23 cellular contexts compared by ENCODE assay signal in genomic region chr6:163442336-163442735, GRCh38. TPM values are rescaled to one million over a fixed set of nuclear protein-coding genes. Genes with fewer than 3 reads are reported as not detected.
DNase-seq lines count a peak whose midpoint lies in the region; ATAC-seq, FAIRE-seq and TF ChIP-seq lines count a peak whose summit lies in the region.
"Had no signal": no experiment of that assay in that cellular context is flagged by ENCODE, and none has a peak within 500 bp of the region (broad histone marks: within the 10 kb centered on the region; RNA-seq: fewer than 3 reads in every experiment).

No MANE protein-coding gene starts in this region.

- WGBS in HepG2 (ENCODE audit: low lambda C conversion rate) = 94% methylated on average over 2 of the region's 2 CpGs

- no peaks in the 10 kb centered on the region for H3K27me3 Mint-ChIP-seq in WTC11 (ENCODE audit: low read depth)
- H3K27me3 Mint-ChIP-seq: CD4-positive, CD25-positive, alpha-beta regulatory T cell had no signal

- peak overlapping the region; percentile 5 for H3K4me2 ChIP-seq in keratinocyte (ENCODE audit: control insufficient read depth, extremely low read depth, insufficient read depth, low read depth, low read length)
- no peak overlapping the region for H3K4me2 ChIP-seq in HepG2 (ENCODE audit: low read depth, low read length)

- peak overlapping the region; percentile 61 for H3K27ac Mint-ChIP-seq in WTC11

- TF ChIP-seq POLR2A in gastrocnemius medialis (IDR thresholded peaks at IDR 0.05) (no peak), HepG2 (IDR thresholded peaks at IDR 0.05; ENCODE audit: insufficient read depth in 1 of 2, low read depth in 2 of 2, low read length in 2 of 2) (no peak)

- H3K36me3 ChIP-seq in cardiac muscle cell (no peaks in the 10 kb centered on the region), keratinocyte (ENCODE audit: control insufficient read depth in 2 of 2, extremely low read depth in 1 of 2, insufficient read depth in 2 of 2, low read length in 2 of 2) (no peaks in the 10 kb centered on the region), gastrocnemius medialis (no peaks in the 10 kb centered on the region), HepG2 (replicated peaks in 1 of 2; ENCODE audit: control insufficient read depth in 1 of 2, insufficient read depth in 2 of 2, low read length in 2 of 2) (no peaks in the 10 kb centered on the region; a peak in 1 of 5 replicates)

- POLR2A ChIA-PET in WTC11 (lab: Charles Lee) (no interaction called here), HepG2 (lab: Yijun Ruan, JAX) (no interaction called here)

- H3K4me3 Mint-ChIP-seq in WTC11 = no peak overlapping the region

- dilution Hi-C loops in keratinocyte (cut with MboI; ENCODE audit: extremely low pct_ligation_motif_present, low sequenced_read_pairs) = no loop called here

- H3K4me1 ChIP-seq in cardiac muscle cell (ENCODE audit: low read depth) (peaks cover 71% of the 10 kb centered on the region), keratinocyte (ENCODE audit: control insufficient read depth, extremely low read depth, insufficient read depth, low read length) (peaks cover 21% of the 10 kb centered on the region), gastrocnemius medialis (peaks cover 87 to 97% of the 10 kb centered on the region in 2 donors), HepG2 (ENCODE audit: insufficient read depth, low read length) (peaks cover 67% of the 10 kb centered on the region)

- TF ChIP-seq RAD21 in HepG2 (CRISPR knock-in tag; IDR thresholded peaks at IDR 0.05) = no peak

- in situ Hi-C loops in gastrocnemius medialis (cut with MboI; ENCODE audit: low sequenced_read_pairs in 4 of 4) = loop anchor here in 1 of 4 donors (25.0 kb wide), 1 partner anchor 270 kb away; no protein-coding TSS in a partner anchor
- in situ Hi-C loops in HepG2 (cut with HindIII; ENCODE audit: extremely low pct_ligation_motif_present, low pct_unique_long_range_greater_than_20kb) = no loop called here

- FAIRE-seq in keratinocyte (lab: Jason Lieb, UNC) (peak; percentile 59), HepG2 (lab: Jason Lieb, UNC) (no peak)
- FAIRE-seq: D721Med had no signal

- TF ChIP-seq CTCF in cardiac muscle cell (IDR thresholded peaks at IDR 0.05; ENCODE audit: low read depth, low read length) (no peak), WTC11 (IDR thresholded peaks at IDR 0.05) (no peak), keratinocyte (optimal IDR thresholded peaks at IDR 0.05 in 1 of 3, IDR thresholded peaks at IDR 0.05 in 1 of 3, conservative IDR thresholded peaks at IDR 0.05 in 1 of 3; ENCODE audit: extremely low read depth in 1 of 3, insufficient read depth in 2 of 3, low read length in 3 of 3) (no peak), gastrocnemius medialis (IDR thresholded peaks at IDR 0.05 in 4 of 5, conservative IDR thresholded peaks at IDR 0.05 in 1 of 5) (no peak), HepG2 (CRISPR knock-in tag; IDR thresholded peaks at IDR 0.05) (no peak)

- H4K20me1 ChIP-seq in keratinocyte (ENCODE audit: control insufficient read depth, extremely low read depth, insufficient read depth, low read length) (peaks cover 12% of the 10 kb centered on the region), HepG2 (ENCODE audit: insufficient read depth, low read length) (peaks cover 67% of the 10 kb centered on the region)

- H3K79me2 ChIP-seq in keratinocyte (ENCODE audit: control insufficient read depth, insufficient read depth, low read length) (peaks cover 98% of the 10 kb centered on the region), HepG2 (ENCODE audit: insufficient read depth, low read length) (peaks cover 99% of the 10 kb centered on the region)

- intact Hi-C loops in cardiac septum (cut with DNase I) (loop anchor here (10.0 kb wide), 1 partner anchor 92 kb away; no protein-coding TSS in a partner anchor), gastrocnemius medialis (cut with DNase I; ENCODE audit: low total_unique reads) (no loop called here), HepG2 (cut with micrococcal nuclease; ENCODE audit: unreplicated experiment) (no loop called here)

- H3K27me3 ChIP-seq in cardiac muscle cell (no peaks in the 10 kb centered on the region), keratinocyte (ENCODE audit: control insufficient read depth, extremely low read depth, insufficient read depth, low read length) (no peaks in the 10 kb centered on the region), gastrocnemius medialis (no peaks in the 10 kb centered on the region), HepG2 (ENCODE audit: control insufficient read depth in 1 of 2, insufficient read depth in 2 of 2, low read length in 2 of 2) (no peaks in the 10 kb centered on the region)

- no peak for ATAC-seq in WTC11
- no peak for ATAC-seq in gastrocnemius medialis
- ATAC-seq in HepG2 = no peak
- ATAC-seq in HG02571 (IDR thresholded peaks at IDR 0.05; ENCODE audit: unreplicated experiment) = no peak
- ATAC-seq: Panc1 had no signal

- no peak overlapping the region for H3K4me3 ChIP-seq in cardiac muscle cell
- no peak overlapping the region for H3K4me3 ChIP-seq in keratinocyte (ENCODE audit: control insufficient read depth in 2 of 3, extremely low read depth in 1 of 3, insufficient read depth in 2 of 3, low read depth in 1 of 3, low read length in 3 of 3)
- H3K4me3 ChIP-seq in gastrocnemius medialis = no peak overlapping the region
- H3K4me3 ChIP-seq in HepG2 (replicated peaks in 1 of 3; ENCODE audit: insufficient read depth in 1 of 3, low read depth in 2 of 3, low read length in 3 of 3) = no peak overlapping the region

- peaks cover 3% of the 10 kb centered on the region; the same call in 1 of the 2 replicates for H3K36me3 Mint-ChIP-seq in WTC11
- H3K36me3 Mint-ChIP-seq: CD4-positive, CD25-positive, alpha-beta regulatory T cell had no signal

- H3K9ac ChIP-seq in keratinocyte (ENCODE audit: control insufficient read depth, extremely low read depth, insufficient read depth, low read length) (no peak overlapping the region), HepG2 (ENCODE audit: insufficient read depth, low read depth, low read length) (no peak overlapping the region)

- no peak for TF ChIP-seq EP300 in HepG2 (IDR thresholded peaks at IDR 0.05; ENCODE audit: low read depth in 2 of 2, low read length in 2 of 2)
- TF ChIP-seq EP300 in HepG2 (CRISPR knock-in tag; IDR thresholded peaks at IDR 0.05; ENCODE audit: borderline replicate concordance) = no peak

- H3K9me3 Mint-ChIP-seq in WTC11 = no peaks in the 10 kb centered on the region
- H3K9me3 Mint-ChIP-seq: CD4-positive, CD25-positive, alpha-beta regulatory T cell had no signal

- peaks cover 7% of the 10 kb centered on the region for H3K9me1 ChIP-seq in keratinocyte (ENCODE audit: control insufficient read depth, extremely low read depth, insufficient read depth, low read length)

- H3K9me3 ChIP-seq in cardiac muscle cell (ENCODE audit: low read depth) (no peaks in the 10 kb centered on the region), keratinocyte (ENCODE audit: control insufficient read depth, low read depth, low read length) (no peaks in the 10 kb centered on the region), gastrocnemius medialis (no peaks in the 10 kb centered on the region), HepG2 (ENCODE audit: low read length) (no peaks in the 10 kb centered on the region)

- DNase-seq in cardiac muscle cell (ENCODE audit: low read depth in 1 of 2, low spot score in 1 of 2) (no peak), cardiac septum (ENCODE audit: low spot score) (no peak), WTC11 (ENCODE audit: low spot score) (no peak), keratinocyte (ENCODE audit: low read depth, low spot score) (no peak), gastrocnemius medialis (no peak), middle frontal gyrus (ENCODE audit: extremely low spot score, low spot score) (no peak), HepG2 (ENCODE audit: low spot score) (no peak)
- DNase-seq: CD4-positive, CD25-positive, alpha-beta regulatory T cell; KG1; MM.1S; NCI-H1092; NCI-H1436; NCI-H187; NCI-H2081 treated with DMSO at 0.1 percent for 48 hours; NCI-H2171; NCI-H226; NCI-H510A; NCI-H69; SHP77 had no signal

- CTCF ChIA-PET in WTC11 (lab: Charles Lee) (no interaction called here), HepG2 (lab: Yijun Ruan, JAX; ENCODE audit: low intra/inter-chr PET ratio, low total read pairs) (no interaction called here)

- no peak overlapping the region for H2AFZ ChIP-seq in keratinocyte (ENCODE audit: control insufficient read depth, low read length)
- no peak overlapping the region for H2AFZ ChIP-seq in HepG2 (ENCODE audit: low read length)

- H3K4me1 Mint-ChIP-seq in WTC11 = peaks cover 55% of the 10 kb centered on the region

- no TSS peak for BruUV-seq in HepG2 (replicated peaks; lab: Mats Ljungman, UMichigan)

- H3K27ac ChIP-seq in cardiac muscle cell (peak overlapping the region; percentile 26), keratinocyte (ENCODE audit: control insufficient read depth, insufficient read depth, low read length) (no peak overlapping the region), gastrocnemius medialis (peak overlapping the region; percentile 64 to 98 (median 80)), HepG2 (ENCODE audit: extremely low read length, insufficient read depth, low read length) (no peak overlapping the region)
- H3K27ac ChIP-seq: RWPE1 had no signal

RNA-seq across cellular contexts. Expression of gene QKI, which starts 27.8 kb away (rescaled TPM):
- total RNA-seq in cardiac muscle cell (217 and 503 TPM in 2 replicates), cardiac septum (460 TPM), WTC11 (2021) (134 to 145 TPM (median 138 TPM) in 3 replicates), gastrocnemius medialis (100 to 1,000 TPM; 283 to 425 (median 344) TPM), HepG2 (2016; rRNA removed; fragmentation: Illumina TruSeq; extraction: Trizol) (136 and 167 TPM in 2 replicates)
- polyA plus RNA-seq in cardiac muscle cell (148 and 289 TPM in 2 replicates), keratinocyte (44.7 to 82.8 TPM (median 53.3 TPM) in 3 replicates), HepG2 (2011; rRNA removed) (117 and 137 TPM in 2 replicates)
- 99.8 TPM for polyA plus RNA-seq in keratinocyte (2011; ENCODE audit: low read depth)
- polyA plus RNA-seq in keratinocyte (2011; cell fraction: cytosol; rRNA removed) = 53.5 and 69.8 TPM in 2 replicates
- polyA plus RNA-seq in keratinocyte (2011; cell fraction: nucleus; rRNA removed) = 66.5 and 75.1 TPM in 2 replicates
- 38.5 and 47.5 TPM in 2 replicates for polyA plus RNA-seq in keratinocyte (2012; ENCODE audit: low replicate concordance)
- polyA minus RNA-seq in keratinocyte = 135 to 160 TPM (median 157 TPM) in 3 replicates
- 79.2 TPM for polyA minus RNA-seq in keratinocyte (2011; cell fraction: cytosol; rRNA and poly(A)+ RNA removed)
- polyA minus RNA-seq in keratinocyte (2011; cell fraction: nucleus; rRNA and poly(A)+ RNA removed) = 79.6 and 101 TPM in 2 replicates
- 33.5 and 40.4 TPM in 2 replicates for total RNA-seq in HepG2 (2016; cell fraction: cytosol; rRNA removed; fragmentation: Illumina TruSeq; extraction: Trizol; ENCODE audit: low read depth)
- total RNA-seq in HepG2 (2016; cell fraction: insoluble cytoplasmic fraction; rRNA removed; fragmentation: Illumina TruSeq; extraction: Trizol) = 141 and 159 TPM in 2 replicates
- 82.9 and 85.6 TPM in 2 replicates for total RNA-seq in HepG2 (2016; cell fraction: membrane; rRNA removed; fragmentation: Illumina TruSeq; extraction: Trizol)
- 114 and 126 TPM in 2 replicates for total RNA-seq in HepG2 (2016; cell fraction: nucleus; rRNA removed; fragmentation: Illumina TruSeq; extraction: Trizol)
- polyA plus RNA-seq in HepG2 (2011; cell fraction: cytosol; rRNA removed) = 108 and 115 TPM in 2 replicates
- 73.5 and 79.1 TPM in 2 replicates for polyA plus RNA-seq in HepG2 (2011; cell fraction: nucleus; rRNA removed)
- polyA plus RNA-seq in HepG2 (2012) = 77.5 and 90.6 TPM in 2 replicates
- polyA plus RNA-seq in HepG2 (2016; cell fraction: cytosol; fragmentation: Illumina TruSeq; extraction: Trizol; ENCODE audit: low read depth) = 5.6 and 6.8 TPM in 2 replicates
- polyA plus RNA-seq in HepG2 (2016; cell fraction: insoluble cytoplasmic fraction; fragmentation: Illumina TruSeq; extraction: Trizol; ENCODE audit: low read depth) = 101 and 120 TPM in 2 replicates
- polyA plus RNA-seq in HepG2 (2016; cell fraction: membrane; fragmentation: Illumina TruSeq; extraction: Trizol; ENCODE audit: low read depth) = 23.6 and 26.7 TPM in 2 replicates
- 50.1 and 57.9 TPM in 2 replicates for polyA plus RNA-seq in HepG2 (2016; cell fraction: nucleus; fragmentation: Illumina TruSeq; extraction: Trizol; ENCODE audit: insufficient read depth, low read depth)
- 195 and 554 TPM in 2 replicates for polyA minus RNA-seq in HepG2 (2011; rRNA and poly(A)+ RNA removed; ENCODE audit: low replicate concordance)
- 175 and 185 TPM in 2 replicates for polyA minus RNA-seq in HepG2 (2011; cell fraction: cytosol; rRNA and poly(A)+ RNA removed)
- polyA minus RNA-seq in HepG2 (2011; cell fraction: nucleus; rRNA and poly(A)+ RNA removed) = 261 and 310 TPM in 2 replicates

Comparison
In these comparisons a context has a peak if more than half of its experiments do, and no peak if none do; other contexts are left out.
1. H3K27ac ChIP-seq: peak in cardiac muscle cell (single experiment) and gastrocnemius medialis (4 of 4); none in keratinocyte (single experiment) and HepG2 (single experiment).